In the genomic region with DNA sequence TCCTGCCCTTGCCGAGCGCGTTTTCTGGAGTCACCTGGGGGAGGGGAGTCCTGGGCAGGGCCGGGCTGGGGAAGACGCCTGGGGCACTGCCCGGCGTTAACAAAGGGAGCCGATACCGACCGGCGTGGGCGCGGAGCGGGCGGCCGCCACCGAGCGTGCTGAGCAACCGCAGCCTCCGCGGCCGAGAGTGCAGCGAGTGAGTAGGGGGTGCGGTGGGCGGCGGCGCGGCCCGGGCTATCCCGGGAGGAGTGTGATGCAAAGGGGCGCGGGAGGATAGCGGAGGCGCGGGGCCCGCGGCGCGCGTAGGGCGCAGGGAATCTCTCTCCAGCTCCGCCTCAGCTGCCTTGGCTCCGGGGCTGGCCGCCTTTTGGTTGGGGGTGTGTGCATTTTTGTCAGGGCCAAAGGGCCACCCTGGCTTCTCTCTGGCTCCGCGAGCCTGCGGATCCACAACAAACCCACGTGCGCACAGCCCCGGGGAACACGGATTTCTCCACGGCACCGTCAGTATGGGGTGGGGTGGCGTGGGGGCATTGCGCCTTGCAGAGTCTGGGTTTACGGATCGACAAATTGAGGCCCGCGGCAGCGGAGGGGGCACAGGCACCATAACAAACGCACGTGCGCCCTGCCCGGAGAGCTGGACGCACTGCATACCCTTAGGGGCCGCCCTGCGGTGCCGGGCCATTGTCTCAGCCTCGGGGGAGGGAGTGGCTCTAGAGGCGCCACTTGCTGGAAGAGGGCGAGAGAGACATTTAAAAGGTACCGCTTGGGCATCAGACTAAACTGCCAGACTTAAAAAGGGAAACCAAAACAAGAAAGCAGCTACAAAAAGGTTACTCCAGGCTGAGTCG, we compare ENCODE assay signal across 8 cellular contexts. TPM values are rescaled to one million over a fixed set of nuclear protein-coding genes. Genes with fewer than 3 reads are reported as not detected.
DNase-seq lines count a peak whose midpoint lies in the region; ATAC-seq and TF ChIP-seq lines count a peak whose summit lies in the region.

No MANE protein-coding gene starts in this region.

- no peaks in the 10 kb centered on the region for H3K27me3 Mint-ChIP-seq in naive thymus-derived CD8-positive, alpha-beta T cell

- H3K4me3 ChIP-seq in esophagus muscularis mucosa (peak overlapping the region; percentile 63 to 76 (median 66)), stomach (peak overlapping the region; percentile 62 to 99 (median 86))

- POLR2A ChIA-PET in naive thymus-derived CD8-positive, alpha-beta T cell (lab: Charles Lee), result interaction anchor here (0.6 to 6.5 kb wide), 30 partner anchors 9 to 209 kb away, joined by 3 to 98 read pairs (median 4); partner anchors contain the start of genes EIF4A2 and RPL39L

- peaks cover 0 to 24% (median 11%) of the 10 kb centered on the region in 3 donors for H3K36me3 Mint-ChIP-seq in naive thymus-derived CD8-positive, alpha-beta T cell

- H3K36me3 ChIP-seq in esophagus muscularis mucosa, result no peaks in the 10 kb centered on the region
- peaks cover 0 to 8% (median 4%) of the 10 kb centered on the region in 4 donors for H3K36me3 ChIP-seq in stomach

- TF ChIP-seq POLR2A in esophagus muscularis mucosa (IDR thresholded peaks at IDR 0.05; ENCODE audit: low read depth) (no peak), stomach (IDR thresholded peaks at IDR 0.05) (no peak)

- H3K27me3 ChIP-seq in esophagus muscularis mucosa, result peaks cover 0 to 24% (median 0%) of the 10 kb centered on the region in 4 donors
- no peaks in the 10 kb centered on the region for H3K27me3 ChIP-seq in stomach

- peak; percentile 50 for DNase-seq in GM19240 (ENCODE audit: insufficient read length, low spot score)
- DNase-seq in NOMO-1 treated with DMSO at 0.1 percent for 48 hours (lab: John Stamatoyannopoulos, UW; ENCODE audit: unreplicated experiment), result peak; percentile 97
- DNase-seq in activated T-cell treated with anti-CD3 and anti-CD28 coated beads for 4 hours, result peak; percentile 40
- DNase-seq in esophagus muscularis mucosa (ENCODE audit: extremely low spot score), result no peak
- DNase-seq in naive thymus-derived CD8-positive, alpha-beta T cell, result peak; percentile 41 to 84 (median 65)
- peak; percentile 67 for DNase-seq in stomach

- H3K27ac ChIP-seq in C4-2B (peak overlapping the region; percentile 34), esophagus muscularis mucosa (replicated peaks in 1 of 4) (peak overlapping the region; percentile 62 to 83 (median 73)), stomach (peak overlapping the region; percentile 65 to 88 (median 75))

- peaks cover 0 to 2% (median 0%) of the 10 kb centered on the region in 9 donors for H3K9me3 Mint-ChIP-seq in naive thymus-derived CD8-positive, alpha-beta T cell

- TF ChIP-seq EP300 in esophagus muscularis mucosa (IDR thresholded peaks at IDR 0.05) (no peak), stomach (IDR thresholded peaks at IDR 0.05) (no peak)

- peak; percentile 25 for TF ChIP-seq CTCF in C4-2B (conservative IDR thresholded peaks at IDR 0.05)
- TF ChIP-seq CTCF in esophagus muscularis mucosa (IDR thresholded peaks at IDR 0.05), result peak in 1 of 3 experiments; percentile 3
- no peak for TF ChIP-seq CTCF in stomach (IDR thresholded peaks at IDR 0.05)

- peaks cover 26 to 51% (median 43%) of the 10 kb centered on the region in 4 donors for H3K4me1 Mint-ChIP-seq in naive thymus-derived CD8-positive, alpha-beta T cell

- H3K27ac Mint-ChIP-seq in naive thymus-derived CD8-positive, alpha-beta T cell, result peak overlapping the region; percentile 93 to 97 (median 96)

- H3K4me1 ChIP-seq in esophagus muscularis mucosa (peaks cover 21 to 45% (median 32%) of the 10 kb centered on the region in 4 donors), stomach (peaks cover 13 to 49% (median 40%) of the 10 kb centered on the region in 4 donors)

- WGBS in esophagus muscularis mucosa, result under 1% methylated on average over 23 of the region's 73 CpGs
- WGBS in stomach, 5 donors, result 0 to 1% (median 0%) methylated on average over 34 to 73 of the region's 73 CpGs

- intact Hi-C loops in esophagus muscularis mucosa (cut with DNase I), result no loop called here
- intact Hi-C loops in stomach (cut with DNase I; ENCODE audit: low total_unique reads), result no loop called here

- peak overlapping the region; percentile 95 to 100 (median 99) for H3K4me3 Mint-ChIP-seq in naive thymus-derived CD8-positive, alpha-beta T cell

- no peaks in the 10 kb centered on the region for H3K9me3 ChIP-seq in esophagus muscularis mucosa
- H3K9me3 ChIP-seq in stomach, result no peaks in the 10 kb centered on the region

- ATAC-seq in HG03432 (IDR thresholded peaks at IDR 0.05; ENCODE audit: unreplicated experiment), result peak; percentile 75
- peak; percentile 80 for ATAC-seq in naive thymus-derived CD8-positive, alpha-beta T cell

RNA-seq across cellular contexts. Expression of gene ST6GAL1, which starts 0.5 kb away (rescaled TPM):
- total RNA-seq in esophagus muscularis mucosa (10 to 100 TPM; 15.4 to 29.6 (median 24.4) TPM), stomach (10 to 100 TPM in 4 of 5 donors, 1 to 10 TPM in 1; 3.8 to 31.0 (median 18.1) TPM)
- total RNA-seq in naive thymus-derived CD8-positive, alpha-beta T cell, result 100 to 1,000 TPM; 223 to 250 TPM
- polyA plus RNA-seq in naive thymus-derived CD8-positive, alpha-beta T cell, result 100 to 1,000 TPM; 139 to 237 (median 167) TPM
- polyA plus RNA-seq in stomach, result 1 to 10 TPM; 4.1 to 9.7 (median 4.6) TPM

Comparison
In these comparisons a context has a peak if more than half of its experiments do, and no peak if none do; other contexts are left out.
1. RNA of gene ST6GAL1, which starts 0.5 kb away (total RNA-seq): 223 to 250 TPM in naive thymus-derived CD8-positive, alpha-beta T cell; 15.4 to 29.6 TPM in esophagus muscularis mucosa and 3.8 to 31.0 TPM in stomach; every median in the first group is over 4 times any median in the second.
2. Peak in every context shown above with its lines, with median percentiles within 50 percentile points of each other: H3K27ac ChIP-seq.